13 cellular contexts compared by ENCODE assay signal in genomic region chr14:31027847-31028246, GRCh38. TPM values are rescaled to one million over a fixed set of nuclear protein-coding genes. Genes with fewer than 3 reads are reported as not detected.
DNase-seq lines count a peak whose midpoint lies in the region; ATAC-seq and FAIRE-seq lines count a peak whose summit lies in the region.
"Had no signal": no experiment of that assay in that cellular context is flagged by ENCODE, and none has a peak within 500 bp of the region (broad histone marks: within the 10 kb centered on the region; RNA-seq: fewer than 3 reads in every experiment).

No MANE protein-coding gene starts in this region.

- H3K4me1 ChIP-seq in neuronal stem cell (ENCODE audit: control insufficient read depth in 2 of 2, insufficient read depth in 1 of 2, low read depth in 1 of 2, low read length in 2 of 2) = peaks cover 2 to 6% of the 10 kb centered on the region in 2 donors

- no peak overlapping the region for H2BK15ac ChIP-seq in neuronal stem cell (ENCODE audit: low read length)

- peaks cover 5% of the 10 kb centered on the region for H3K79me1 ChIP-seq in neuronal stem cell (ENCODE audit: low read depth, low read length)

- ATAC-seq in GM18861 (IDR thresholded peaks at IDR 0.05; ENCODE audit: unreplicated experiment) = no peak
- ATAC-seq: esophagus mucosa had no signal

- DNase-seq in EL (peak; percentile 7), NOMO-1 treated with DMSO at 0.1 percent for 48 hours (lab: John Stamatoyannopoulos, UW; ENCODE audit: unreplicated experiment) (peak; percentile 4), epithelial cell of prostate (ENCODE audit: low read depth, low spot score) (no peak), neuronal stem cell (ENCODE audit: low spot score) (no peak), urothelium cell line (ENCODE audit: low spot score) (no peak), HPDE6-E6E7 (ENCODE audit: extremely low spot score) (no peak)
- DNase-seq in activated T-cell treated with anti-CD3 and anti-CD28 coated beads, Interleukin-2, amount 50 U/mL, for 1 hour = no peak
- DNase-seq: activated naive CD4-positive, alpha-beta T cell treated with anti-CD3 and anti-CD28 coated beads for 36 hours; caudate nucleus; MG63; T-helper 9 cell had no signal

- WGBS in neuronal stem cell (ENCODE audit: extremely low coverage in 2 of 2, insufficient read length in 2 of 2, insufficient replicate concordance in 1 of 2), 2 donors = no CpG with 5 or more reads among the region's 1 CpG

- peak overlapping the region; percentile 41 for H2BK12ac ChIP-seq in neuronal stem cell (ENCODE audit: low read length)

- H3K9me3 ChIP-seq in neuronal stem cell (replicated peaks in 1 of 2; ENCODE audit: control insufficient read depth in 2 of 2, insufficient read depth in 1 of 2, low read depth in 1 of 2, low read length in 2 of 2) = no peaks in the 10 kb centered on the region
- H3K9me3 ChIP-seq: MG63 had no signal

- H3K23ac ChIP-seq in neuronal stem cell (ENCODE audit: low read depth, low read length, poor library complexity) = no peak overlapping the region

- no peak overlapping the region for H3K14ac ChIP-seq in neuronal stem cell (ENCODE audit: low read length)

- H3K4ac ChIP-seq in neuronal stem cell (ENCODE audit: low read length) = no peak overlapping the region

- H3K27me3 ChIP-seq in neuronal stem cell (ENCODE audit: control insufficient read depth in 3 of 3, insufficient read depth in 3 of 3, low read depth in 1 of 3, low read length in 3 of 3) = no peaks in the 10 kb centered on the region
- H3K27me3 ChIP-seq: MG63 had no signal

- H2BK5ac ChIP-seq in neuronal stem cell (ENCODE audit: low read length) = no peak overlapping the region

- peaks cover 0 to 5% of the 10 kb centered on the region in 2 donors for H3K36me3 ChIP-seq in neuronal stem cell (replicated peaks in 1 of 2; ENCODE audit: control insufficient read depth in 2 of 2, insufficient read depth in 2 of 2, low read length in 2 of 2)
- H3K36me3 ChIP-seq: MG63 had no signal

- H4K91ac ChIP-seq in neuronal stem cell (ENCODE audit: low read depth, low read length, poor library complexity) = no peak overlapping the region

- H3K18ac ChIP-seq in neuronal stem cell (ENCODE audit: low read length) = no peak overlapping the region

- H2AK5ac ChIP-seq in neuronal stem cell (ENCODE audit: low read depth, low read length) = no peak overlapping the region

- H2AFZ ChIP-seq in neuronal stem cell (ENCODE audit: low read length) = no peak overlapping the region

- H3K4me3 ChIP-seq in neuronal stem cell (ENCODE audit: low read length in 2 of 2) = peak overlapping the region in 1 of 2 donors; percentile 99

- FAIRE-seq in urothelium cell line (lab: Jason Lieb, UNC) = no peak

- H3K4me2 ChIP-seq in neuronal stem cell (ENCODE audit: insufficient read depth, low read length, poor library complexity, severe bottlenecking) = no peak overlapping the region

- H2BK120ac ChIP-seq in neuronal stem cell (ENCODE audit: low read depth, low read length) = no peak overlapping the region

- H3K27ac ChIP-seq in epithelial cell of prostate = peak overlapping the region; percentile 98
- H3K27ac ChIP-seq in neuronal stem cell (replicated peaks; ENCODE audit: low read length) = no peak overlapping the region

- H3K9ac ChIP-seq in neuronal stem cell (ENCODE audit: low read depth, low read length, poor library complexity) = no peak overlapping the region

- no peak overlapping the region for H4K8ac ChIP-seq in neuronal stem cell (ENCODE audit: low read depth, low read length)

RNA-seq across cellular contexts. Expression of gene STRN3, which starts 1.7 kb away (rescaled TPM):
- 25.3 TPM for polyA plus RNA-seq in neuronal stem cell (2013, experiment 1 of 2)
- 24.7 TPM for polyA plus RNA-seq in neuronal stem cell (2013, experiment 2 of 2)

RNA-seq across cellular contexts. Expression of gene AP4S1, which starts 2.4 kb away (rescaled TPM):
- polyA plus RNA-seq in neuronal stem cell (2013, experiment 1 of 2) = 4.8 TPM
- 5.4 TPM for polyA plus RNA-seq in neuronal stem cell (2013, experiment 2 of 2)

Comparison
In these comparisons a context has a peak if more than half of its experiments do, and no peak if none do; other contexts are left out.
1. DNase-seq: peak in EL (single experiment) and NOMO-1 treated with DMSO at 0.1 percent for 48 hours (single experiment); none in epithelial cell of prostate (single experiment), neuronal stem cell (single experiment), urothelium cell line (single experiment), activated T-cell treated with anti-CD3 and anti-CD28 coated beads, Interleukin-2, amount 50 U/mL, for 1 hour (single experiment) and HPDE6-E6E7 (single experiment).